In genomic region chr1:203076031-203076511, GRCh38 we compare ENCODE assay signal across 10 cellular contexts. TPM values are rescaled to one million over a fixed set of nuclear protein-coding genes. Genes with fewer than 3 reads are reported as not detected.
DNase-seq lines count a peak whose midpoint lies in the region; ATAC-seq, FAIRE-seq and TF ChIP-seq lines count a peak whose summit lies in the region.
"Had no signal": no experiment of that assay in that cellular context is flagged by ENCODE, and none has a peak within 500 bp of the region (broad histone marks: within the 10 kb centered on the region; RNA-seq: fewer than 3 reads in every experiment).

No MANE protein-coding gene starts in this region.

- H3K79me2 ChIP-seq in K562 (ENCODE audit: control insufficient read depth, insufficient read depth, low read length) (no peaks in the 10 kb centered on the region), OCI-LY7 (ENCODE audit: insufficient read depth, low read depth, low read length) (no peaks in the 10 kb centered on the region)

- no peaks in the 10 kb centered on the region for H3K9me3 ChIP-seq in K562 (replicated peaks; ENCODE audit: control insufficient read depth, insufficient read depth, low read depth, low read length)
- H3K9me3 ChIP-seq in kidney (ENCODE audit: control insufficient read depth in 1 of 2, low read length in 2 of 2): no peaks in the 10 kb centered on the region
- no peaks in the 10 kb centered on the region for H3K9me3 ChIP-seq in OCI-LY7 (ENCODE audit: low read length)

- H3K27ac ChIP-seq in K562 (ENCODE audit: extremely low read depth, low read depth, low read length) (no peak overlapping the region), kidney (ENCODE audit: low read depth in 2 of 2, low read length in 2 of 2) (no peak overlapping the region), OCI-LY7 (ENCODE audit: low read depth, low read length, poor library complexity, severe bottlenecking) (no peak overlapping the region)

- TF ChIP-seq CTCF in K562 (IDR thresholded peaks at IDR 0.05 in 2 of 3, conservative IDR thresholded peaks at IDR 0.05 in 1 of 3; ENCODE audit: insufficient read depth in 2 of 3, low read depth in 1 of 3, low read length in 3 of 3) (no peak), kidney (IDR thresholded peaks at IDR 0.05; ENCODE audit: borderline replicate concordance, extremely low read depth, insufficient read depth) (no peak), OCI-LY7 (conservative IDR thresholded peaks at IDR 0.05; ENCODE audit: low read length) (no peak)

- H3K9me3 Mint-ChIP-seq in stimulated activated effector memory CD8-positive, alpha-beta T cell treated with anti-CD3 and anti-CD28 coated beads, Interleukin-12 subunit alpha, Interleukin-12 subunit beta, amount 100 ng/mL, for 72 hours: no peaks in the 10 kb centered on the region

- H3K4me3 ChIP-seq in K562 (no peak overlapping the region), kidney (ENCODE audit: low read length in 2 of 2) (peak overlapping the region; percentile 17 to 42), OCI-LY7 (ENCODE audit: low read depth, low read length, poor library complexity, severe bottlenecking) (no peak overlapping the region)
- H3K4me3 ChIP-seq: GM12878 had no signal

- peak overlapping the region; percentile 19 for H3K4me3 Mint-ChIP-seq in stimulated activated effector memory CD8-positive, alpha-beta T cell treated with anti-CD3 and anti-CD28 coated beads, Interleukin-12 subunit alpha, Interleukin-12 subunit beta, amount 100 ng/mL, for 72 hours

- no peaks in the 10 kb centered on the region for H3K9me2 ChIP-seq in OCI-LY7 (ENCODE audit: insufficient read depth, low read length)

- H3K36me3 ChIP-seq in K562 (ENCODE audit: control insufficient read depth, insufficient read depth, low read length): no peaks in the 10 kb centered on the region
- no peaks in the 10 kb centered on the region for H3K36me3 ChIP-seq in kidney (ENCODE audit: control insufficient read depth in 1 of 2, insufficient read depth in 2 of 2, low read length in 2 of 2)
- no peaks in the 10 kb centered on the region for H3K36me3 ChIP-seq in OCI-LY7 (ENCODE audit: insufficient read depth, low read length)

- H3K9me1 ChIP-seq in K562 (ENCODE audit: control insufficient read depth, insufficient read depth, low read length): no peaks in the 10 kb centered on the region

- no peak overlapping the region for H2AFZ ChIP-seq in K562 (ENCODE audit: low read depth, low read length)
- H2AFZ ChIP-seq in OCI-LY7 (ENCODE audit: low read length): no peak overlapping the region

- FAIRE-seq in K562 (lab: Jason Lieb, UNC) (no peak), kidney (lab: Jason Lieb, UNC) (no peak)
- FAIRE-seq: GM12878 had no signal

- H3K4me1 Mint-ChIP-seq in stimulated activated effector memory CD8-positive, alpha-beta T cell treated with anti-CD3 and anti-CD28 coated beads, Interleukin-12 subunit alpha, Interleukin-12 subunit beta, amount 100 ng/mL, for 72 hours: peaks cover 7% of the 10 kb centered on the region

- H3K36me3 Mint-ChIP-seq in stimulated activated effector memory CD8-positive, alpha-beta T cell treated with anti-CD3 and anti-CD28 coated beads, Interleukin-12 subunit alpha, Interleukin-12 subunit beta, amount 100 ng/mL, for 72 hours: peaks cover 28% of the 10 kb centered on the region

- H4K20me1 ChIP-seq in K562 (replicated peaks; ENCODE audit: control insufficient read depth, insufficient read depth, low read length) (peaks cover 4% of the 10 kb centered on the region; the same call in 1 of the 2 replicates), OCI-LY7 (ENCODE audit: insufficient read depth, low read length) (no peaks in the 10 kb centered on the region)

- no peak overlapping the region for H3K27ac Mint-ChIP-seq in stimulated activated effector memory CD8-positive, alpha-beta T cell treated with anti-CD3 and anti-CD28 coated beads, Interleukin-12 subunit alpha, Interleukin-12 subunit beta, amount 100 ng/mL, for 72 hours

- in situ Hi-C loops in K562 (cut with MboI): no loop called here

- no peak overlapping the region for H3K9ac ChIP-seq in K562 (ENCODE audit: insufficient read depth in 1 of 2, low read depth in 2 of 2, low read length in 2 of 2)
- H3K9ac ChIP-seq in kidney (ENCODE audit: low read length in 2 of 2): no peak overlapping the region

- BruUV-seq in K562 (replicated peaks; lab: Mats Ljungman, UMichigan) (no TSS peak), OCI-LY7 (replicated peaks; lab: Mats Ljungman, UMichigan) (no TSS peak)

- CTCF ChIA-PET in K562 (lab: Yijun Ruan, JAX; ENCODE audit: low intra/inter-chr PET ratio) (no interaction called here), OCI-LY7 (lab: Charles Lee; ENCODE audit: unreplicated experiment) (no interaction called here)

- peak; percentile 55 for ATAC-seq in K562
- no peak for ATAC-seq in stimulated activated effector memory CD8-positive, alpha-beta T cell treated with anti-CD3 and anti-CD28 coated beads, Interleukin-12 subunit alpha, Interleukin-12 subunit beta, amount 100 ng/mL, for 72 hours
- ATAC-seq: GM12878, left colon had no signal

- TF ChIP-seq RAD21 in K562 (CRISPR knock-in tag; conservative IDR thresholded peaks at IDR 0.05 in 1 of 2, IDR thresholded peaks at IDR 0.05 in 1 of 2): no peak

- peaks cover 0 to 10% of the 10 kb centered on the region in 2 experiments; a peak in 2 of 5 replicates for H3K4me1 ChIP-seq in K562 (replicated peaks in 1 of 2; ENCODE audit: control insufficient read depth in 2 of 2, insufficient read depth in 2 of 2, low read length in 2 of 2)
- H3K4me1 ChIP-seq in kidney (ENCODE audit: control insufficient read depth in 1 of 2, insufficient read depth in 1 of 2, low read depth in 1 of 2, low read length in 2 of 2): peaks cover 4 to 7% of the 10 kb centered on the region in 2 donors
- H3K4me1 ChIP-seq in OCI-LY7 (ENCODE audit: insufficient read depth, low read length, poor library complexity, severe bottlenecking): no peaks in the 10 kb centered on the region

- H3K4me2 ChIP-seq in K562 (ENCODE audit: insufficient read depth, low read length) (no peak overlapping the region), OCI-LY7 (ENCODE audit: low read length) (no peak overlapping the region)

- intact Hi-C loops in K562 (cut with micrococcal nuclease): no loop called here
- intact Hi-C loops in kidney (cut with DNase I): no loop called here
- intact Hi-C loops in OCI-LY7 (cut with micrococcal nuclease; ENCODE audit: unreplicated experiment): no loop called here

- POLR2A ChIA-PET in K562 (lab: Yijun Ruan, JAX) (interaction anchor here (1.2 kb wide), 1 partner anchor 42 kb away, joined by 3 read pairs; no protein-coding TSS in a partner anchor), OCI-LY7 (lab: Charles Lee) (no interaction called here)

- DNase-seq in NOMO-1 (lab: John Stamatoyannopoulos, UW; ENCODE audit: unreplicated experiment in 2 of 2) (peak; percentile 31 to 49), K562 (ENCODE audit: extremely low read depth in 1 of 4, low spot score in 3 of 4) (peak in 1 of 4 experiments; percentile 19), kidney (no peak), OCI-LY7 (ENCODE audit: low spot score) (no peak), NCI-H1092 (lab: John Stamatoyannopoulos, UW) (no peak), GDM1 (lab: John Stamatoyannopoulos, UW) (no peak)
- DNase-seq in stimulated activated effector memory CD8-positive, alpha-beta T cell treated with anti-CD3 and anti-CD28 coated beads, Interleukin-12 subunit alpha, Interleukin-12 subunit beta, amount 100 ng/mL, for 72 hours (ENCODE audit: low spot score in 2 of 2): no peak
- DNase-seq: NCI-H1105 had no signal

- 7% methylated on average over 29 of the region's 30 CpGs for WGBS in K562 (ENCODE audit: insufficient coverage, low coverage, missing lambda C conversion rate)

- TF ChIP-seq EP300 in K562 (IDR thresholded peaks at IDR 0.05; ENCODE audit: low read length): no peak

- no peak for TF ChIP-seq POLR2A in K562 (conservative IDR thresholded peaks at IDR 0.05)

- peaks cover 40 to 79% of the 10 kb centered on the region in 2 experiments for H3K27me3 ChIP-seq in K562 (ENCODE audit: control insufficient read depth in 2 of 2, insufficient read depth in 2 of 2, low read length in 2 of 2)

RNA-seq across cellular contexts. Expression of gene MYOG, which starts 9.7 kb away (rescaled TPM):
- total RNA-seq in K562 (2011; cell fraction: chromatin; rRNA removed; ENCODE audit: low replicate concordance): not detected in 2 replicates
- total RNA-seq in K562 (2011; cell fraction: nucleolus; rRNA removed): not detected in 2 replicates
- total RNA-seq in K562 (2011; cell fraction: nucleoplasm; rRNA removed): not detected in 2 replicates
- total RNA-seq in K562 (2014; rRNA removed) (not detected in 2 replicates), K562 (2014; rRNA removed; fragmentation: Illumina TruSeq; extraction: Trizol) (not detected in 2 replicates), K562 (2015; rRNA removed; fragmentation: Illumina TruSeq; extraction: Trizol) (not detected in 2 replicates), K562 (2021) (not detected in 2 replicates), kidney (not detected), OCI-LY7 (2022) (not detected in 2 replicates)
- polyA plus RNA-seq in K562 (2011; rRNA removed) (not detected in 2 replicates), K562 (2014; fragmentation: Illumina TruSeq; extraction: Trizol) (not detected in 2 replicates), K562 (2014; fragmentation: Nextera tagmentation; extraction: Ambion mirVana) (not detected), K562 (2014; rRNA removed) (not detected in 2 replicates), kidney (ENCODE audit: insufficient read depth, low read depth, low replicate concordance) (not detected)
- polyA plus RNA-seq in K562 (2011; cell fraction: cytosol; rRNA removed): not detected in 2 replicates
- polyA plus RNA-seq in K562 (2011; cell fraction: nucleus; rRNA removed): not detected in 2 replicates
- not detected in 2 replicates for polyA plus RNA-seq in K562 (2012)
- polyA minus RNA-seq in K562 (2011; rRNA and poly(A)+ RNA removed): not detected in 2 replicates
- polyA minus RNA-seq in K562 (2011; cell fraction: cytosol; rRNA and poly(A)+ RNA removed): not detected in 2 replicates
- not detected in 2 replicates for polyA minus RNA-seq in K562 (2011; cell fraction: nucleus; rRNA and poly(A)+ RNA removed)
- not detected in 2 replicates for total RNA-seq in OCI-LY7 (2014; rRNA removed; shearing (Covaris generic))
- total RNA-seq: GM12878, left colon had no signal
- polyA plus RNA-seq: GM12878 had no signal

RNA-seq across cellular contexts. Expression of gene PPFIA4, which starts 49.8 kb away (rescaled TPM):
- 88.7 and 176 TPM in 2 replicates for total RNA-seq in K562 (2011; cell fraction: chromatin; rRNA removed; ENCODE audit: low replicate concordance)
- 60.7 and 63.9 TPM in 2 replicates for total RNA-seq in K562 (2011; cell fraction: nucleolus; rRNA removed)
- total RNA-seq in K562 (2011; cell fraction: nucleoplasm; rRNA removed): 62.3 and 64.9 TPM in 2 replicates
- 0.94 and 1.00 TPM in 2 replicates for total RNA-seq in K562 (2014; rRNA removed)
- total RNA-seq in K562 (2014; rRNA removed; fragmentation: Illumina TruSeq; extraction: Trizol): 0.22 and 0.36 TPM in 2 replicates
- total RNA-seq in K562 (2015; rRNA removed; fragmentation: Illumina TruSeq; extraction: Trizol): 0.43 and 0.60 TPM in 2 replicates
- 1.9 and 2.0 TPM in 2 replicates for total RNA-seq in K562 (2021)
- polyA plus RNA-seq in K562 (2011; rRNA removed): 12.0 and 15.5 TPM in 2 replicates
- 4.9 and 6.3 TPM in 2 replicates for polyA plus RNA-seq in K562 (2011; cell fraction: cytosol; rRNA removed)
- polyA plus RNA-seq in K562 (2011; cell fraction: nucleus; rRNA removed): 133 and 139 TPM in 2 replicates
- polyA plus RNA-seq in K562 (2012): 3.8 and 4.7 TPM in 2 replicates
- polyA plus RNA-seq in K562 (2014; fragmentation: Illumina TruSeq; extraction: Trizol): 0.69 and 0.70 TPM in 2 replicates
- polyA plus RNA-seq in K562 (2014; fragmentation: Nextera tagmentation; extraction: Ambion mirVana): under 1 TPM; 0.07 to 0.08 TPM
- 1.2 and 5.3 TPM in 2 replicates for polyA plus RNA-seq in K562 (2014; rRNA removed)
- 5.5 and 9.7 TPM in 2 replicates for polyA minus RNA-seq in K562 (2011; rRNA and poly(A)+ RNA removed)
- polyA minus RNA-seq in K562 (2011; cell fraction: cytosol; rRNA and poly(A)+ RNA removed): 5.2 and 6.8 TPM in 2 replicates
- 32.0 and 45.5 TPM in 2 replicates for polyA minus RNA-seq in K562 (2011; cell fraction: nucleus; rRNA and poly(A)+ RNA removed)
- 1.7 TPM for total RNA-seq in kidney
- polyA plus RNA-seq in kidney (ENCODE audit: insufficient read depth, low read depth, low replicate concordance): 5.2 TPM
- total RNA-seq in OCI-LY7 (2014; rRNA removed; shearing (Covaris generic)): 0.03 and 0.93 TPM in 2 replicates
- total RNA-seq in OCI-LY7 (2022): 0.55 and 2.7 TPM in 2 replicates

RNA-seq across cellular contexts. Expression of gene ADORA1, which starts 51.5 kb away (rescaled TPM):
- total RNA-seq in K562 (2011; cell fraction: chromatin; rRNA removed; ENCODE audit: low replicate concordance): not detected in 2 replicates
- total RNA-seq in K562 (2011; cell fraction: nucleolus; rRNA removed): not detected in 2 replicates
- total RNA-seq in K562 (2011; cell fraction: nucleoplasm; rRNA removed): not detected in 2 replicates
- total RNA-seq in K562 (2014; rRNA removed) (not detected in 2 replicates), K562 (2014; rRNA removed; fragmentation: Illumina TruSeq; extraction: Trizol) (not detected in 2 replicates), K562 (2015; rRNA removed; fragmentation: Illumina TruSeq; extraction: Trizol) (not detected in 2 replicates), K562 (2021) (not detected in 2 replicates), kidney (4.9 TPM), OCI-LY7 (2022) (not detected in 2 replicates)
- polyA plus RNA-seq in K562 (2011; rRNA removed) (not detected in 2 replicates), K562 (2014; fragmentation: Illumina TruSeq; extraction: Trizol) (not detected in 2 replicates), K562 (2014; fragmentation: Nextera tagmentation; extraction: Ambion mirVana) (not detected), K562 (2014; rRNA removed) (not detected in 2 replicates), kidney (ENCODE audit: insufficient read depth, low read depth, low replicate concordance) (21.2 TPM)
- not detected in 2 replicates for polyA plus RNA-seq in K562 (2011; cell fraction: cytosol; rRNA removed)
- polyA plus RNA-seq in K562 (2011; cell fraction: nucleus; rRNA removed): not detected in 2 replicates
- polyA plus RNA-seq in K562 (2012): 0.12 TPM in 1 of 2 replicates, not detected in the other
- polyA minus RNA-seq in K562 (2011; rRNA and poly(A)+ RNA removed): not detected in 2 replicates
- not detected in 2 replicates for polyA minus RNA-seq in K562 (2011; cell fraction: cytosol; rRNA and poly(A)+ RNA removed)
- not detected in 2 replicates for polyA minus RNA-seq in K562 (2011; cell fraction: nucleus; rRNA and poly(A)+ RNA removed)
- not detected in 2 replicates for total RNA-seq in OCI-LY7 (2014; rRNA removed; shearing (Covaris generic))
- total RNA-seq: GM12878 had no signal
- polyA plus RNA-seq: GM12878 had no signal

Comparison
In these comparisons a context has a peak if more than half of its experiments do, and no peak if none do; other contexts are left out.
1. DNase-seq: peak in NOMO-1 (2 of 2); none in kidney (single experiment), stimulated activated effector memory CD8-positive, alpha-beta T cell treated with anti-CD3 and anti-CD28 coated beads, Interleukin-12 subunit alpha, Interleukin-12 subunit beta, amount 100 ng/mL, for 72 hours (0 of 2), OCI-LY7 (single experiment), NCI-H1092 (single experiment) and GDM1 (single experiment).
2. H3K4me3 ChIP-seq: peak in kidney (2 of 2); none in K562 (single experiment) and OCI-LY7 (single experiment).